ENCODE assay signal across 1 cellular context in the genomic region with DNA sequence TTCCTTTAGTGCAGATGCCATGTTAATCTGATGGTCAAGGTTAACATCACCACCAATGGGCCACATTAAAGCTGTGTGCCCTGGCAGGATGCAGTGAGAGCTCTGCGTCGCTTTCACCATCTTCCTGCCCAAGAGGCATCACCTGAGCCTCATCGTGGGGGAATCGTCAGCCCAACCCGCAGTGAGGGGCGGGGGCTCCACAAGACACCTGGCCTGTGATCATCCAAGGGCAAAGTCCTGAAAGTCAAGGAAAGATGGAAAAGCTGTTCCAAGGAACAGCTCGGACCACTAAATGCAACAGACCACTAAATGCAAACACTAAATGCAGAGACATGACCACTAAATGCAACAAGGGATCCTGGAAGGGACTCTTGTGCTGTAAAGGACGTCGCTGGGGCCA.
TF ChIP-seq lines count a peak whose summit lies in the region.

No MANE protein-coding gene starts in this region.

TF ChIP-seq in HepG2, 621 proteins besides CTCF, POLR2A, EP300 and RAD21:
- TF ChIP-seq SIN3B (IDR thresholded peaks at IDR 0.05; ENCODE audit: low read length) (no peak), CHD2 (IDR thresholded peaks at IDR 0.05; ENCODE audit: low read depth, low read length) (no peak), RBFOX2 (IDR thresholded peaks at IDR 0.05; ENCODE audit: low read depth, low read length) (no peak), NAIF1 (CRISPR knock-in tag; IDR thresholded peaks at IDR 0.05; ENCODE audit: borderline replicate concordance) (no peak), RBM22 (optimal IDR thresholded peaks at IDR 0.05; ENCODE audit: low read length) (peak; percentile 20)
TF ChIP-seq in HepG2: peak in this region for 1.
